ENCODE assay signal across 1 cellular context in genomic region chr1:162391790-162392563, GRCh38.
TF ChIP-seq lines count a peak whose summit lies in the region.

No MANE protein-coding gene starts in this region.

TF ChIP-seq in K562, 482 proteins besides CTCF, POLR2A, EP300 and RAD21 (continued from another document and continues in another):
- peak; percentile 22 for TF ChIP-seq E2F8 (IDR thresholded peaks at IDR 0.05; ENCODE audit: low read depth, partially characterized antibody)
- TF ChIP-seq SIX5 (IDR thresholded peaks at IDR 0.05; ENCODE audit: borderline replicate concordance in 1 of 2, insufficient read depth in 1 of 2, low read depth in 1 of 2, low read length in 2 of 2), result no peak
- TF ChIP-seq MGA (IDR thresholded peaks at IDR 0.05), result no peak
- TF ChIP-seq ETV1 (tag; conservative IDR thresholded peaks at IDR 0.05; ENCODE audit: low read depth), result no peak
- TF ChIP-seq PRPF4 (IDR thresholded peaks at IDR 0.05; ENCODE audit: insufficient read depth, low read depth, low read length, poor library complexity, severe bottlenecking), result no peak
- no peak for TF ChIP-seq ZBTB49 (CRISPR knock-in tag; IDR thresholded peaks at IDR 0.05; ENCODE audit: borderline replicate concordance)
- no peak for TF ChIP-seq NUFIP1 (IDR thresholded peaks at IDR 0.05; ENCODE audit: partially characterized antibody)
- TF ChIP-seq U2AF2 (optimal IDR thresholded peaks at IDR 0.05; ENCODE audit: low read depth, low read length), result peak; percentile 98
- TF ChIP-seq CEBPZ (IDR thresholded peaks at IDR 0.05; ENCODE audit: borderline replicate concordance, low read depth, low read length), result no peak; the same call in 1 of the 2 replicates
- TF ChIP-seq ZNF518B (CRISPR knock-in tag; IDR thresholded peaks at IDR 0.05), result no peak
- TF ChIP-seq MXD1 (CRISPR knock-in tag; IDR thresholded peaks at IDR 0.05; ENCODE audit: borderline replicate concordance, poor library complexity, severe bottlenecking), result no peak
- peak; percentile 86 for TF ChIP-seq ZBTB2 (IDR thresholded peaks at IDR 0.05)
- no peak for TF ChIP-seq ZNF23 (CRISPR knock-in tag; IDR thresholded peaks at IDR 0.05)
- peak; percentile 57; the same call in 1 of the 2 replicates for TF ChIP-seq HDAC2 (IDR thresholded peaks at IDR 0.05)
- no peak for TF ChIP-seq ETS2 (tag; IDR thresholded peaks at IDR 0.05; ENCODE audit: borderline replicate concordance, poor library complexity, severe bottlenecking)
- TF ChIP-seq C11orf30 (IDR thresholded peaks at IDR 0.05; ENCODE audit: low read depth), result no peak
- peak; percentile 4 to 80; a peak in 3 of 4 replicates for TF ChIP-seq ARNT (IDR thresholded peaks at IDR 0.05)
- TF ChIP-seq FOXJ2 (tag; IDR thresholded peaks at IDR 0.05), result no peak
- TF ChIP-seq ZNF143 (CRISPR knock-in tag; IDR thresholded peaks at IDR 0.05), result no peak
- TF ChIP-seq SREBF2 (CRISPR knock-in tag; IDR thresholded peaks at IDR 0.05), result no peak
- no peak for TF ChIP-seq TCFL5 (CRISPR knock-in tag; conservative IDR thresholded peaks at IDR 0.05)
